21 cellular contexts compared by ENCODE assay signal in the genomic region with DNA sequence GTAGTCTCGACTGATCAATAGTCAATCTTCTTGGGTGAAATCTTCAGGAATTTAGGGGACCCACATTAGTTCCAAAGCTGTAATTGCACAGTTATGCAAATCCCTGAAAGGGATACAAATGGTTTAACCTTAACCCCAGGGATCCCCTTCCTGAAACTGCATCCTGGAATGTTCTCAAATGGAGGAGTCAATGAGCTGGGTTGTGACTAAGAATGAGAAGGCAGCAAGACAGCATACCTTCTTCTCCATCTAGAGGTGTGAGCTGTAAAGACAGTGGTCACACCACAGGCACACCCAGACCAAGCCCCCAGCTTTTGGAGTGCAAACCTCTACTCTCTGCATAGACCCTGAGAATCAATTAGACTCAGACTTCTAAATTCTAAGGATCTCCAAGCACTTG.
DNase-seq lines count a peak whose midpoint lies in the region; ATAC-seq, FAIRE-seq and TF ChIP-seq lines count a peak whose summit lies in the region.
"Had no signal": no experiment of that assay in that cellular context is flagged by ENCODE, and none has a peak within 500 bp of the region (broad histone marks: within the 10 kb centered on the region; RNA-seq: fewer than 3 reads in every experiment).

No MANE protein-coding gene starts in this region.

- no peak overlapping the region for H4K12ac ChIP-seq in trophoblast cell (ENCODE audit: low read depth, low read length)

- H2BK5ac ChIP-seq in trophoblast cell (ENCODE audit: low read depth, low read length, poor library complexity), result no peak overlapping the region

- H3K79me1 ChIP-seq in trophoblast cell (ENCODE audit: low read length), result no peaks in the 10 kb centered on the region

- CTCF ChIA-PET in activated CD8-positive, alpha-beta T cell treated with anti-CD3 and anti-CD28 coated beads for 36 hours (lab: Charles Lee), result no interaction called here

- no peak overlapping the region for H2AFZ ChIP-seq in trophoblast cell (ENCODE audit: insufficient read depth, low read length, poor library complexity)
- H2AFZ ChIP-seq in osteoblast (ENCODE audit: low read length), result no peak overlapping the region

- no peak overlapping the region for H2BK12ac ChIP-seq in trophoblast cell (ENCODE audit: low read length)

- H3K27ac Mint-ChIP-seq in activated CD8-positive, alpha-beta T cell treated with anti-CD3 and anti-CD28 coated beads for 36 hours, result no peak overlapping the region
- H3K27ac Mint-ChIP-seq: B cell; CD4-positive, alpha-beta memory T cell; HFFc6 had no signal

- H3K27me3 Mint-ChIP-seq in activated CD8-positive, alpha-beta T cell treated with anti-CD3 and anti-CD28 coated beads for 36 hours, result no peaks in the 10 kb centered on the region
- H3K27me3 Mint-ChIP-seq: B cell had no signal

- H3K36me3 ChIP-seq in bronchial epithelial cell (ENCODE audit: control insufficient read depth, insufficient read depth, low read length), result no peaks in the 10 kb centered on the region
- no peaks in the 10 kb centered on the region for H3K36me3 ChIP-seq in iPS DF 6.9 (ENCODE audit: control insufficient read depth, insufficient read depth, low read length)
- no peaks in the 10 kb centered on the region for H3K36me3 ChIP-seq in trophoblast cell (ENCODE audit: control insufficient read depth in 1 of 2, insufficient read depth in 2 of 2, low read length in 2 of 2)
- no peaks in the 10 kb centered on the region for H3K36me3 ChIP-seq in osteoblast (ENCODE audit: insufficient read depth, low read length)
- H3K36me3 ChIP-seq: Peyer's patch had no signal

- no peak overlapping the region for H2AK5ac ChIP-seq in trophoblast cell (ENCODE audit: low read length)

- no peak overlapping the region for H4K8ac ChIP-seq in trophoblast cell (ENCODE audit: low read depth, low read length)

- H3K23ac ChIP-seq in trophoblast cell (ENCODE audit: low read length), result no peak overlapping the region

- no peak overlapping the region for H3K27ac ChIP-seq in iPS DF 6.9 (ENCODE audit: low read length)
- H3K27ac ChIP-seq in trophoblast cell (ENCODE audit: low read depth, low read length), result no peak overlapping the region
- H3K27ac ChIP-seq in osteoblast (ENCODE audit: low read depth, low read length), result no peak overlapping the region
- H3K27ac ChIP-seq: KMS-11, Peyer's patch had no signal

- no peak overlapping the region for H3K18ac ChIP-seq in trophoblast cell (ENCODE audit: low read length)

- H3K79me2 ChIP-seq in trophoblast cell (ENCODE audit: control insufficient read depth, insufficient read depth, low read length, poor library complexity) (no peaks in the 10 kb centered on the region), osteoblast (ENCODE audit: insufficient read depth, low read length) (no peaks in the 10 kb centered on the region)

- peak overlapping the region; percentile 11 for H4K91ac ChIP-seq in trophoblast cell (ENCODE audit: low read depth, low read length)

- POLR2A ChIA-PET in activated CD8-positive, alpha-beta T cell treated with anti-CD3 and anti-CD28 coated beads for 36 hours (lab: Charles Lee), result no interaction called here

- no peak overlapping the region for H2BK120ac ChIP-seq in trophoblast cell (ENCODE audit: insufficient read depth, low read length, poor library complexity)

- H3K27me3 ChIP-seq in bronchial epithelial cell (ENCODE audit: control insufficient read depth, insufficient read depth, low read length) (no peaks in the 10 kb centered on the region), iPS DF 6.9 (ENCODE audit: control insufficient read depth, insufficient read depth, low read length) (no peaks in the 10 kb centered on the region), trophoblast cell (ENCODE audit: insufficient read depth, low read length) (no peaks in the 10 kb centered on the region), osteoblast (ENCODE audit: insufficient read depth, low read length) (no peaks in the 10 kb centered on the region)
- H3K27me3 ChIP-seq: Peyer's patch had no signal

- no CpG with 5 or more reads among the region's 1 CpG for WGBS in iPS DF 6.9 (ENCODE audit: insufficient coverage, insufficient read length)
- no CpG with 5 or more reads among the region's 1 CpG for WGBS in trophoblast cell (ENCODE audit: extremely low coverage, insufficient coverage, insufficient read length)

- no peak overlapping the region for H3K4ac ChIP-seq in trophoblast cell (ENCODE audit: low read depth, low read length)

- no peaks in the 10 kb centered on the region for H3K36me3 Mint-ChIP-seq in activated CD8-positive, alpha-beta T cell treated with anti-CD3 and anti-CD28 coated beads for 36 hours (ENCODE audit: low read depth)
- H3K36me3 Mint-ChIP-seq: CD4-positive, alpha-beta memory T cell had no signal

- H3K4me3 ChIP-seq in bronchial epithelial cell (ENCODE audit: low read depth, low read length), result no peak overlapping the region
- H3K4me3 ChIP-seq in iPS DF 6.9 (ENCODE audit: low read length), result no peak overlapping the region
- no peak overlapping the region for H3K4me3 ChIP-seq in trophoblast cell (ENCODE audit: low read depth, low read length)
- H3K4me3 ChIP-seq in osteoblast (ENCODE audit: insufficient read depth, low read length), result no peak overlapping the region
- H3K4me3 ChIP-seq: Peyer's patch had no signal

- H3K14ac ChIP-seq in trophoblast cell (ENCODE audit: low read length), result no peak overlapping the region

- no peak for ATAC-seq in activated CD8-positive, alpha-beta T cell treated with anti-CD3 and anti-CD28 coated beads for 36 hours

- DNase-seq in HT1080 (ENCODE audit: low read depth), result peak; percentile 2
- peak; percentile 45 for DNase-seq in bronchial epithelial cell (ENCODE audit: low read depth)
- peak; percentile 39 for DNase-seq in iPS DF 6.9 (ENCODE audit: low read depth, low spot score)
- DNase-seq in trophoblast cell, result no peak
- DNase-seq in NCI-H1048 (lab: John Stamatoyannopoulos, UW), result no peak
- DNase-seq in cortex of kidney (lab: John Stamatoyannopoulos, UW), result no peak
- DNase-seq in osteoblast (ENCODE audit: insufficient read length, low spot score, missing footprints), result no peak
- DNase-seq in activated CD8-positive, alpha-beta T cell treated with anti-CD3 and anti-CD28 coated beads for 36 hours, result no peak
- DNase-seq: Calu3; CD4-positive, alpha-beta memory T cell; DMS53; HFFc6; NCI-H1092; NCI-H1694; NCI-H2227 treated with DMSO at 0.1 percent for 48 hours; NCI-H524; Peyer's patch; SHP77; SK-N-SH had no signal

- no peaks in the 10 kb centered on the region for H3K4me1 ChIP-seq in iPS DF 6.9 (ENCODE audit: control insufficient read depth, insufficient read depth, low read length)
- peaks cover 0 to 2% of the 10 kb centered on the region in 2 experiments for H3K4me1 ChIP-seq in trophoblast cell (ENCODE audit: control insufficient read depth in 1 of 2, insufficient read depth in 2 of 2, low read length in 2 of 2)
- no peaks in the 10 kb centered on the region for H3K4me1 ChIP-seq in osteoblast (ENCODE audit: insufficient read depth, low read length)
- H3K4me1 ChIP-seq: Peyer's patch had no signal

- no peak for FAIRE-seq in bronchial epithelial cell (lab: Jason Lieb, UNC)

- no peaks in the 10 kb centered on the region for H3K9me3 ChIP-seq in iPS DF 6.9 (ENCODE audit: control insufficient read depth, insufficient read depth, low read length)
- no peaks in the 10 kb centered on the region for H3K9me3 ChIP-seq in trophoblast cell (ENCODE audit: insufficient read depth, low read depth, low read length)
- H3K9me3 ChIP-seq in osteoblast (ENCODE audit: low read depth, low read length), result no peaks in the 10 kb centered on the region
- H3K9me3 ChIP-seq: Peyer's patch, SK-N-SH had no signal

- H4K20me1 ChIP-seq in osteoblast (ENCODE audit: insufficient read depth, low read length), result no peaks in the 10 kb centered on the region

- intact Hi-C loops in activated CD8-positive, alpha-beta T cell treated with anti-CD3 and anti-CD28 coated beads for 36 hours (cut with micrococcal nuclease), result no loop called here

- H3K4me1 Mint-ChIP-seq in activated CD8-positive, alpha-beta T cell treated with anti-CD3 and anti-CD28 coated beads for 36 hours (ENCODE audit: low read depth), result no peaks in the 10 kb centered on the region
- H3K4me1 Mint-ChIP-seq: B cell; CD4-positive, alpha-beta memory T cell had no signal

- H3K9me3 Mint-ChIP-seq in activated CD8-positive, alpha-beta T cell treated with anti-CD3 and anti-CD28 coated beads for 36 hours, result no peaks in the 10 kb centered on the region
- H3K9me3 Mint-ChIP-seq: HFFc6 had no signal

- no peak overlapping the region for H3K9ac ChIP-seq in trophoblast cell (ENCODE audit: low read length)
- H3K9ac ChIP-seq: KMS-11, SK-N-SH had no signal

- TF ChIP-seq CTCF in bronchial epithelial cell (IDR thresholded peaks at IDR 0.05; ENCODE audit: insufficient read depth, low read length, severe bottlenecking) (no peak), osteoblast (IDR thresholded peaks at IDR 0.05; ENCODE audit: extremely low read depth, low read depth, low read length) (no peak)
- no peak for TF ChIP-seq CTCF in activated CD8-positive, alpha-beta T cell treated with anti-CD3 and anti-CD28 coated beads for 36 hours (IDR thresholded peaks at IDR 0.05)

- no peak overlapping the region for H3K4me2 ChIP-seq in trophoblast cell (ENCODE audit: low read length)
- no peak overlapping the region for H3K4me2 ChIP-seq in osteoblast (ENCODE audit: insufficient read depth, low read length)
- H3K4me2 ChIP-seq: KMS-11, SK-N-SH had no signal

- H3K4me3 Mint-ChIP-seq in activated CD8-positive, alpha-beta T cell treated with anti-CD3 and anti-CD28 coated beads for 36 hours, result no peak overlapping the region
- H3K4me3 Mint-ChIP-seq: B cell; CD4-positive, alpha-beta memory T cell; HFFc6 had no signal

Comparison
In these comparisons a context has a peak if more than half of its experiments do, and no peak if none do; other contexts are left out.
1. DNase-seq: peak in HT1080 (single experiment), bronchial epithelial cell (single experiment) and iPS DF 6.9 (single experiment); none in trophoblast cell (0 of 2), NCI-H1048 (single experiment), cortex of kidney (single experiment), osteoblast (single experiment) and activated CD8-positive, alpha-beta T cell treated with anti-CD3 and anti-CD28 coated beads for 36 hours (single experiment).